18 cellular contexts compared by ENCODE assay signal in genomic region chr12:91219511-91219910, GRCh38. TPM values are rescaled to one million over a fixed set of nuclear protein-coding genes. Genes with fewer than 3 reads are reported as not detected.
DNase-seq lines count a peak whose midpoint lies in the region; FAIRE-seq and TF ChIP-seq lines count a peak whose summit lies in the region.
"Had no signal": no experiment of that assay in that cellular context is flagged by ENCODE, and none has a peak within 500 bp of the region (broad histone marks: within the 10 kb centered on the region; RNA-seq: fewer than 3 reads in every experiment).

No MANE protein-coding gene starts in this region.

- in situ Hi-C loops in transverse colon (cut with MboI; ENCODE audit: low pct_ligation_motif_present in 1 of 4, low pct_unique_long_range_greater_than_20kb in 1 of 4, low sequenced_read_pairs in 3 of 4): no loop called here

- H3K27ac ChIP-seq in BLaER1 treated with 17β-estradiol and CSF1 and Interleukin-3, amounts not matched to agents 10 nM and 100 nM: peak overlapping the region in 2 of 11 experiments; percentile 28 to 41; a peak in 3 of 22 replicates
- peak overlapping the region; percentile 8 for H3K27ac ChIP-seq in keratinocyte (ENCODE audit: control insufficient read depth, insufficient read depth, low read length)
- no peak overlapping the region for H3K27ac ChIP-seq in WERI-Rb-1
- H3K27ac ChIP-seq in transverse colon: no peak overlapping the region
- H3K27ac ChIP-seq: SJCRH30, tibial artery had no signal

- TF ChIP-seq CTCF in epithelial cell of esophagus (IDR thresholded peaks at IDR 0.05; ENCODE audit: insufficient read depth, low read depth, low read length, missing control alignments) (no peak), keratinocyte (optimal IDR thresholded peaks at IDR 0.05 in 1 of 3, IDR thresholded peaks at IDR 0.05 in 1 of 3, conservative IDR thresholded peaks at IDR 0.05 in 1 of 3; ENCODE audit: extremely low read depth in 1 of 3, insufficient read depth in 2 of 3, low read length in 3 of 3) (no peak), WERI-Rb-1 (IDR thresholded peaks at IDR 0.05; ENCODE audit: low read depth, low read length) (no peak), transverse colon (IDR thresholded peaks at IDR 0.05) (no peak)

- H4K20me1 ChIP-seq in BLaER1 treated with 17β-estradiol and CSF1 and Interleukin-3, amounts not matched to agents 10 nM and 100 nM: no peaks in the 10 kb centered on the region
- no peaks in the 10 kb centered on the region for H4K20me1 ChIP-seq in keratinocyte (ENCODE audit: control insufficient read depth, extremely low read depth, insufficient read depth, low read length)

- H3K9me1 ChIP-seq in keratinocyte (ENCODE audit: control insufficient read depth, extremely low read depth, insufficient read depth, low read length): no peaks in the 10 kb centered on the region

- peak overlapping the region in 6 of 11 experiments; percentile 3 to 30 (median 22); a peak in 8 of 22 replicates for H3K4me2 ChIP-seq in BLaER1 treated with 17β-estradiol and CSF1 and Interleukin-3, amounts not matched to agents 10 nM and 100 nM
- no peak overlapping the region for H3K4me2 ChIP-seq in keratinocyte (ENCODE audit: control insufficient read depth, extremely low read depth, insufficient read depth, low read depth, low read length)

- intact Hi-C loops in transverse colon (cut with DNase I; ENCODE audit: low total_unique reads): no loop called here

- no peaks in the 10 kb centered on the region for H3K79me2 ChIP-seq in keratinocyte (ENCODE audit: control insufficient read depth, insufficient read depth, low read length)

- no peaks in the 10 kb centered on the region for H3K9me3 ChIP-seq in BLaER1 treated with 17β-estradiol and CSF1 and Interleukin-3, amounts not matched to agents 10 nM and 100 nM (replicated peaks in 1 of 11)
- no peaks in the 10 kb centered on the region for H3K9me3 ChIP-seq in keratinocyte (ENCODE audit: control insufficient read depth, low read depth, low read length)
- no peaks in the 10 kb centered on the region for H3K9me3 ChIP-seq in WERI-Rb-1 (ENCODE audit: severe bottlenecking)
- no peaks in the 10 kb centered on the region for H3K9me3 ChIP-seq in transverse colon
- H3K9me3 ChIP-seq: SJCRH30, tibial artery had no signal

- H3K4me1 ChIP-seq in BLaER1 treated with 17β-estradiol and CSF1 and Interleukin-3, amounts not matched to agents 10 nM and 100 nM: peaks cover 0 to 11% (median 0%) of the 10 kb centered on the region in 10 experiments; a peak in 6 of 20 replicates
- H3K4me1 ChIP-seq in keratinocyte (ENCODE audit: control insufficient read depth, extremely low read depth, insufficient read depth, low read length) (peaks cover 8% of the 10 kb centered on the region), transverse colon (no peaks in the 10 kb centered on the region)
- H3K4me1 ChIP-seq: SJCRH30, tibial artery had no signal

- peak; percentile 44 for FAIRE-seq in keratinocyte (lab: Jason Lieb, UNC)

- TF ChIP-seq EP300 in transverse colon (IDR thresholded peaks at IDR 0.05; ENCODE audit: low read depth): no peak

- no peak overlapping the region for H3K4me3 ChIP-seq in BLaER1 treated with 17β-estradiol and CSF1 and Interleukin-3, amounts not matched to agents 10 nM and 100 nM
- H3K4me3 ChIP-seq in epithelial cell of esophagus (ENCODE audit: low read length) (no peak overlapping the region), keratinocyte (ENCODE audit: control insufficient read depth in 2 of 3, extremely low read depth in 1 of 3, insufficient read depth in 2 of 3, low read depth in 1 of 3, low read length in 3 of 3) (no peak overlapping the region), WERI-Rb-1 (ENCODE audit: low read depth, low read length) (no peak overlapping the region), transverse colon (no peak overlapping the region)
- H3K4me3 ChIP-seq: SJCRH30, tibial artery had no signal

- dilution Hi-C loops in keratinocyte (cut with MboI; ENCODE audit: extremely low pct_ligation_motif_present, low sequenced_read_pairs): no loop called here

- H3K36me3 ChIP-seq in BLaER1 treated with 17β-estradiol and CSF1 and Interleukin-3, amounts not matched to agents 10 nM and 100 nM: no peaks in the 10 kb centered on the region
- no peaks in the 10 kb centered on the region for H3K36me3 ChIP-seq in keratinocyte (ENCODE audit: control insufficient read depth in 2 of 2, extremely low read depth in 1 of 2, insufficient read depth in 2 of 2, low read length in 2 of 2)
- H3K36me3 ChIP-seq in WERI-Rb-1: no peaks in the 10 kb centered on the region
- no peaks in the 10 kb centered on the region for H3K36me3 ChIP-seq in transverse colon
- H3K36me3 ChIP-seq: SJCRH30, tibial artery had no signal

- TF ChIP-seq POLR2A in transverse colon (IDR thresholded peaks at IDR 0.05): no peak

- H3K9ac ChIP-seq in BLaER1 treated with 17β-estradiol and CSF1 and Interleukin-3, amounts not matched to agents 10 nM and 100 nM: no peak overlapping the region
- H3K9ac ChIP-seq in keratinocyte (ENCODE audit: control insufficient read depth, extremely low read depth, insufficient read depth, low read length): no peak overlapping the region

- peak; percentile 84 for DNase-seq in MV-4-11 (lab: John Stamatoyannopoulos, UW)
- peak; percentile 78 for DNase-seq in epithelial cell of esophagus (ENCODE audit: low read depth)
- no peak for DNase-seq in keratinocyte (ENCODE audit: low read depth, low spot score)
- no peak for DNase-seq in HuH-7 (ENCODE audit: low spot score)
- DNase-seq in WERI-Rb-1: no peak
- DNase-seq in transverse colon: no peak
- no peak for DNase-seq in RPMI8226
- DNase-seq: activated CD4-positive, alpha-beta T cell treated with anti-CD3 and anti-CD28 coated beads, Interleukin-2, amount 50 U/mL, for 4 hours; AML-193; amniotic stem cell; Calu3; NCI-H1092 treated with DMSO at 0.1 percent for 48 hours; NCI-H2171; SJCRH30; stimulated activated CD4-positive, alpha-beta T cell treated with anti-CD3 and anti-CD28 coated beads, Interleukin-2, amount 100 ng/mL, for 24 hours; tibial artery had no signal

- H2AFZ ChIP-seq in keratinocyte (ENCODE audit: control insufficient read depth, low read length): no peak overlapping the region

- H3K27me3 ChIP-seq in BLaER1 treated with 17β-estradiol and CSF1 and Interleukin-3, amounts not matched to agents 10 nM and 100 nM: no peaks in the 10 kb centered on the region
- H3K27me3 ChIP-seq in keratinocyte (ENCODE audit: control insufficient read depth, extremely low read depth, insufficient read depth, low read length): no peaks in the 10 kb centered on the region
- no peaks in the 10 kb centered on the region for H3K27me3 ChIP-seq in WERI-Rb-1 (ENCODE audit: insufficient read depth, low read depth, severe bottlenecking)
- H3K27me3 ChIP-seq in transverse colon: no peaks in the 10 kb centered on the region
- H3K27me3 ChIP-seq: SJCRH30, tibial artery had no signal

RNA-seq across cellular contexts. Expression of gene DCN, which starts 36.9 kb away (rescaled TPM):
- 1.1 to 24.8 TPM (median 2.5 TPM) in 3 replicates for polyA plus RNA-seq in keratinocyte
- 1.5 TPM for polyA plus RNA-seq in keratinocyte (2011; ENCODE audit: low read depth)
- 1.8 and 2.8 TPM in 2 replicates for polyA plus RNA-seq in keratinocyte (2011; cell fraction: cytosol; rRNA removed)
- polyA plus RNA-seq in keratinocyte (2011; cell fraction: nucleus; rRNA removed): 5.1 and 8.2 TPM in 2 replicates
- 0.37 and 2.6 TPM in 2 replicates for polyA plus RNA-seq in keratinocyte (2012; ENCODE audit: low replicate concordance)
- polyA minus RNA-seq in keratinocyte: 0.26 to 8.8 TPM (median 1.0 TPM) in 3 replicates
- 0.96 TPM for polyA minus RNA-seq in keratinocyte (2011; cell fraction: cytosol; rRNA and poly(A)+ RNA removed)
- polyA minus RNA-seq in keratinocyte (2011; cell fraction: nucleus; rRNA and poly(A)+ RNA removed): 2.4 and 11.3 TPM in 2 replicates
- 100 to 1,000 TPM; 133 to 511 (median 276) TPM for total RNA-seq in transverse colon
- total RNA-seq: activated T-helper 1 cell treated with anti-CD3 and anti-CD28 coated beads, Interleukin-12 subunit alpha, Interleukin-12 subunit beta, Interleukin-2, Interleukin-4 antibody, amounts not matched to agents 30 ng/mL and 10 ng/mL and 1 ng/mL, durations not matched to agents 14 hours and 24 hours and 36 hours; Calu3 had no signal

Comparison
In these comparisons a context has a peak if more than half of its experiments do, and no peak if none do; other contexts are left out.
1. DNase-seq: peak in MV-4-11 (single experiment) and epithelial cell of esophagus (single experiment); none in keratinocyte (single experiment), HuH-7 (single experiment), WERI-Rb-1 (single experiment), transverse colon (single experiment) and RPMI8226 (single experiment).